In the genomic region with DNA sequence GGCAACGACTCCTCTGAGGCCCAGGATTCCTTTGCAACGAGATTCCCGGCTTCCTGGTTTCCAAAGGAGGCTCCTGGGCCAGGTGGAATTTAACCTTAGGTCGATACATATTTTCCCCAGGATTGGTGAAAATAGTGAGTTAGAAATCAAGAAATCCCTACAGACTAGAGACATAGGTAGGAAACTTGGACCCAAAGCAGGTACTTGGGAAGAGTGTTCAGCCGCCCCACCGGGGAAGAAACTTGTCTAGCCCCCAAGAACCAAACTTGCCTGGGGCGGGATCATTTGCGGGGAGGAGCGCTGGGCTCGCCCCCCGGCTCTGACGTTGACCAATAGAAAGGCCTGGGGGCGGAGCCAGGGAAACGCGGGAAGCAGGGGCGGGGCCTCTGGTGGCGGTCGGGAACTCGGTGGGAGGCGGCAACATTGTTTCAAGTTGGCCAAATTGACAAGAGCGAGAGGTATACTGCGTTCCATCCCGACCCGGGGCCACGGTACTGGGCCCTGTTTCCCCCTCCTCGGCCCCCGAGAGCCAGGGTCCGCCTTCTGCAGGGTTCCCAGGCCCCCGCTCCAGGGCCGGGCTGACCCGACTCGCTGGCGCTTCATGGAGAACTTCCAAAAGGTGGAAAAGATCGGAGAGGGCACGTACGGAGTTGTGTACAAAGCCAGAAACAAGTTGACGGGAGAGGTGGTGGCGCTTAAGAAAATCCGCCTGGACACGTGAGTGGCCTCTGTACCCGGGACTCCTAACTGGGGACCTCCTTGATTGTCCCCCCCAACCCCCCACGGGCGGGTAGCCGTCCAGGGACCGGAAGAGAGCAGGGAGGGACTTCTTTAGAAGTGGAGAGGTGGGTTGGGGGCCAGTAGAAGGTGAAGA, we compare ENCODE assay signal across 8 cellular contexts. TPM values are rescaled to one million over a fixed set of nuclear protein-coding genes. Genes with fewer than 3 reads are reported as not detected.
DNase-seq lines count a peak whose midpoint lies in the region; ATAC-seq and TF ChIP-seq lines count a peak whose summit lies in the region.

A gene (plus strand): TSS at position 423 of the 874 bp plus-strand sequence. CDS start 179 bp downstream, at position 602.

- H3K9me3 ChIP-seq in WERI-Rb-1 (ENCODE audit: severe bottlenecking): no peaks in the 10 kb centered on the region
- no peaks in the 10 kb centered on the region for H3K9me3 ChIP-seq in breast epithelium
- no peaks in the 10 kb centered on the region for H3K9me3 ChIP-seq in smooth muscle cell (replicated peaks; ENCODE audit: low read depth)

- TF ChIP-seq POLR2A in breast epithelium (IDR thresholded peaks at IDR 0.05): peak; percentile 78

- POLR2A ChIA-PET in AG04449 (lab: Yijun Ruan, JAX): interaction anchor here (0.7 kb wide), 1 partner anchor 151 kb away, joined by 3 read pairs; a partner anchor contains a TSS

- ATAC-seq in GM18867 (IDR thresholded peaks at IDR 0.05; ENCODE audit: unreplicated experiment) (peak; percentile 95), HG03097 (IDR thresholded peaks at IDR 0.05; ENCODE audit: low FRiP score, unreplicated experiment) (peak; percentile 82)

- no peaks in the 10 kb centered on the region for H4K20me1 ChIP-seq in smooth muscle cell (ENCODE audit: low read depth)

- no peak for DNase-seq in AG04449 (ENCODE audit: low read depth, low spot score)
- peak; percentile 72 for DNase-seq in NCI-H2196 treated with DMSO at 0.1 percent for 48 hours (lab: John Stamatoyannopoulos, UW; ENCODE audit: unreplicated experiment)
- DNase-seq in WERI-Rb-1: peak; percentile 91
- peak; percentile 96 to 97 for DNase-seq in breast epithelium (ENCODE audit: low spot score in 2 of 2)
- peak; percentile 96 for DNase-seq in iPS-NIHi7 (ENCODE audit: extremely low spot score)
- peak; percentile 69 for DNase-seq in smooth muscle cell (lab: John Stamatoyannopoulos, UW; ENCODE audit: unreplicated experiment)

- TF ChIP-seq CTCF in AG04449 (IDR thresholded peaks at IDR 0.05; ENCODE audit: insufficient read depth, low read length, missing control alignments) (no peak), WERI-Rb-1 (IDR thresholded peaks at IDR 0.05; ENCODE audit: low read depth, low read length) (no peak), breast epithelium (IDR thresholded peaks at IDR 0.05) (no peak), smooth muscle cell (IDR thresholded peaks at IDR 0.05; ENCODE audit: borderline replicate concordance, insufficient read depth, poor library complexity, severe bottlenecking) (no peak)

- H3K27me3 ChIP-seq in WERI-Rb-1 (ENCODE audit: insufficient read depth, low read depth, severe bottlenecking) (no peaks in the 10 kb centered on the region), breast epithelium (no peaks in the 10 kb centered on the region), smooth muscle cell (ENCODE audit: low read depth) (no peaks in the 10 kb centered on the region)

- peak within 1 kb of the TSS; percentile 93 for H2AFZ ChIP-seq in smooth muscle cell (ENCODE audit: low read depth)

- H3K4me2 ChIP-seq in smooth muscle cell: peak within 1 kb of the TSS; percentile 99

- H3F3A ChIP-seq in smooth muscle cell (ENCODE audit: low read depth): no peaks in the 10 kb centered on the region

- H3K9ac ChIP-seq in smooth muscle cell (ENCODE audit: low read depth): peak within 1 kb of the TSS; percentile 87

- H3K79me2 ChIP-seq in smooth muscle cell (ENCODE audit: low read depth): peaks cover 23% of the 10 kb centered on the region

- H3K36me3 ChIP-seq in WERI-Rb-1 (peaks cover 31% of the 10 kb centered on the region), breast epithelium (no peaks in the 10 kb centered on the region), smooth muscle cell (ENCODE audit: low read depth) (no peaks in the 10 kb centered on the region)

- CTCF ChIA-PET in AG04449 (lab: Yijun Ruan, JAX): interaction anchor here (1.0 to 2.3 kb wide), 3 partner anchors 14 to 63 kb away, joined by 3 to 12 read pairs (median 4); no protein-coding TSS in a partner anchor

- H3K27ac ChIP-seq in WERI-Rb-1: peak within 1 kb of the TSS; percentile 77
- H3K27ac ChIP-seq in breast epithelium: peak within 1 kb of the TSS; percentile 95
- H3K27ac ChIP-seq in smooth muscle cell (ENCODE audit: low read depth): peak within 1 kb of the TSS; percentile 15

- H3K4me3 ChIP-seq in AG04449 (ENCODE audit: low read depth, low read length): peak within 1 kb of the TSS; percentile 85
- peak within 1 kb of the TSS; percentile 90 for H3K4me3 ChIP-seq in WERI-Rb-1 (ENCODE audit: low read depth, low read length)
- peak within 1 kb of the TSS; percentile 66 to 94 (median 87) for H3K4me3 ChIP-seq in breast epithelium
- H3K4me3 ChIP-seq in smooth muscle cell: peak within 1 kb of the TSS; percentile 97

- H3K4me1 ChIP-seq in breast epithelium (peaks cover 0 to 12% of the 10 kb centered on the region in 2 donors), smooth muscle cell (ENCODE audit: low read depth) (no peaks in the 10 kb centered on the region)

- intact Hi-C loops in breast epithelium (cut with DNase I; ENCODE audit: low total_unique reads): loop anchor here (10.0 kb wide), 1 partner anchor 1962 kb away; a partner anchor contains a TSS

- WGBS in smooth muscle cell (ENCODE audit: low lambda C conversion rate): under 1% methylated on average over 43 of the region's 45 CpGs

RNA-seq across cellular contexts. Expression of the gene that starts here (rescaled TPM):
- total RNA-seq in breast epithelium (10 to 100 TPM in 2 of 3 donors, 1 to 10 TPM in 1; 8.2 to 27.2 (median 27.1) TPM), smooth muscle cell (36.5 and 37.5 TPM in 2 replicates)
- 25.8 and 33.3 TPM in 2 replicates for polyA plus RNA-seq in smooth muscle cell

Comparison
In these comparisons a context has a peak if more than half of its experiments do, and no peak if none do; other contexts are left out.
1. H3K27ac ChIP-seq: peak in every context shown above with its lines; median percentile 95 in breast epithelium; 77 in WERI-Rb-1; 15 in smooth muscle cell.